ENCODE assay signal across 28 cellular contexts in the genomic region with DNA sequence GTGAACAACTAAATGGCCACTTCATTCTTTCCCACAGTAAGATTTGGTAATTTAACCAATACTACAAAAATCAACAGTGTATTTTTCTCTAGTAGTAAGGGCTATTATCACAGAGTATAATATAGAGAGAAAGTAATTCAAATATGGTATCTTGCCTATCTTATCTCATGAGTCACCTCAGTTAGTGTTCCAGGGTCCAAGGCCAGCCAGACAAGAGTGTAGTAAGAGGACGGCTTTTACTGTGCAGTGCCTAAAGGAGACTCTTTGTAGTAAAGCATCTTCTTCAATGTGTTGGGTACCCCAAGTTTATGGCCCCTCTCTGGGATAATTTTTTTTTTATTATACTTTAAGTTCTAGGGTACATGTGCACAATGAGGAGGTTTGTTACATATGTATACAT.
"Had no signal": no experiment of that assay in that cellular context is flagged by ENCODE, and none has a peak within 500 bp of the region (broad histone marks: within the 10 kb centered on the region; RNA-seq: fewer than 3 reads in every experiment).

No MANE protein-coding gene starts in this region.

- H3K27me3 ChIP-seq: pancreas, sigmoid colon, stomach, testis, thyroid gland, transverse colon, upper lobe of left lung, vagina had no signal

- ATAC-seq: left cardiac atrium; naive thymus-derived CD4-positive, alpha-beta T cell; natural killer cell treated with Interleukin-12 subunit alpha and Interleukin-12 subunit beta and Interleukin-15 and Interleukin-18, amount 100 ng/mL, for 72 hours; right cardiac atrium; stimulated activated naive B cell treated with anti-CD40 and anti-IgM and Interleukin-4, amounts not matched to agents 10 μg/mL and 1 μg/mL and 100 μg/mL, for 72 hours; stimulated activated naive CD8-positive, alpha-beta T cell treated with anti-CD3 and anti-CD28 coated beads, Interleukin-15, Interleukin-2, amounts not matched to agents 100 U/mL and 50 U/mL, for 24 hours had no signal

- H3K27ac Mint-ChIP-seq: mesothelial cell of epicardium; naive thymus-derived CD4-positive, alpha-beta T cell; natural killer cell treated with Interleukin-12 subunit alpha and Interleukin-12 subunit beta and Interleukin-15 and Interleukin-18, amount 100 ng/mL, for 72 hours; stimulated activated naive B cell treated with anti-CD40 and anti-IgM and Interleukin-4, amounts not matched to agents 10 μg/mL and 1 μg/mL and 100 μg/mL, for 72 hours had no signal

- H3K4me3 Mint-ChIP-seq: mesothelial cell of epicardium; naive thymus-derived CD4-positive, alpha-beta T cell; natural killer cell treated with Interleukin-12 subunit alpha and Interleukin-12 subunit beta and Interleukin-15 and Interleukin-18, amount 100 ng/mL, for 72 hours; stimulated activated naive B cell treated with anti-CD40 and anti-IgM and Interleukin-4, amounts not matched to agents 10 μg/mL and 1 μg/mL and 100 μg/mL, for 72 hours had no signal

- H3K4me1 ChIP-seq: left ventricle myocardium inferior, pancreas, prostate gland, sigmoid colon, stomach, testis, thyroid gland, transverse colon, upper lobe of left lung, vagina had no signal

- H3K36me3 ChIP-seq: left ventricle myocardium inferior, pancreas, prostate gland, sigmoid colon, stomach, thyroid gland, transverse colon, upper lobe of left lung, vagina had no signal

- H3K27me3 Mint-ChIP-seq: naive thymus-derived CD4-positive, alpha-beta T cell; natural killer cell treated with Interleukin-12 subunit alpha and Interleukin-12 subunit beta and Interleukin-15 and Interleukin-18, amount 100 ng/mL, for 72 hours; stimulated activated naive B cell treated with anti-CD40 and anti-IgM and Interleukin-4, amounts not matched to agents 10 μg/mL and 1 μg/mL and 100 μg/mL, for 72 hours had no signal

- H3K27ac ChIP-seq: left ventricle myocardium inferior, pancreas, prostate gland, sigmoid colon, stomach, testis, thyroid gland, transverse colon, upper lobe of left lung, vagina had no signal

- H3K9me3 ChIP-seq: pancreas, prostate gland, sigmoid colon, stomach, testis, thyroid gland, transverse colon, upper lobe of left lung, vagina had no signal

- H3K36me3 Mint-ChIP-seq: naive thymus-derived CD4-positive, alpha-beta T cell; stimulated activated naive B cell treated with anti-CD40 and anti-IgM and Interleukin-4, amounts not matched to agents 10 μg/mL and 1 μg/mL and 100 μg/mL, for 72 hours had no signal

- H3K4me3 ChIP-seq: left ventricle myocardium inferior, lung, pancreas, prostate gland, sigmoid colon, smooth muscle cell, stomach, testis, thyroid gland, transverse colon, upper lobe of left lung, vagina had no signal

- DNase-seq: hippocampal formation; kidney glomerular epithelial cell; left cardiac atrium; left ventricle myocardium inferior; mesendoderm; naive thymus-derived CD4-positive, alpha-beta T cell; pancreas; posterior cingulate gyrus; retina; right cardiac atrium; sigmoid colon; stimulated activated CD4-positive, alpha-beta T cell treated with anti-CD3 and anti-CD28 coated beads, Interleukin-12 subunit alpha, Interleukin-12 subunit beta, amount 100 ng/mL, for 4 hours; stimulated activated CD4-positive, alpha-beta T cell treated with anti-CD3 and anti-CD28 coated beads, Interleukin-15, amount 100 ng/mL, for 24 hours; stimulated activated CD4-positive, alpha-beta T cell treated with anti-CD3 and anti-CD28 coated beads, Interleukin-2, amount 100 ng/mL, for 24 hours; stimulated activated CD4-positive, alpha-beta T cell treated with anti-CD3 and anti-CD28 coated beads, Interleukin-4, amount 100 ng/mL, for 1 hour; stimulated activated naive B cell treated with anti-CD40 and anti-IgM and Interleukin-4, amounts not matched to agents 10 μg/mL and 1 μg/mL and 100 μg/mL, for 72 hours; stimulated activated naive CD8-positive, alpha-beta T cell treated with anti-CD3 and anti-CD28 coated beads, Interleukin-15, Interleukin-2, amounts not matched to agents 100 U/mL and 50 U/mL, for 24 hours; stomach; testis; thyroid gland; transverse colon; upper lobe of left lung had no signal

- H3K4me1 Mint-ChIP-seq: naive thymus-derived CD4-positive, alpha-beta T cell; stimulated activated naive B cell treated with anti-CD40 and anti-IgM and Interleukin-4, amounts not matched to agents 10 μg/mL and 1 μg/mL and 100 μg/mL, for 72 hours had no signal
